Comparison of ENCODE assay signal across 1 cellular context in genomic region chr16:2520097-2520783, GRCh38.
A peak's percentile ranks its signal among the peaks of the same experiment; 100 is the strongest.
TF ChIP-seq lines count a peak whose summit lies in the region.

Gene AMDHD2, plus strand, starts transcription at chr16:2520371. Its CDS starts 88 bp downstream, at chr16:2520459.

TF ChIP-seq in HepG2, 621 proteins besides CTCF, POLR2A, EP300 and RAD21 (continued from another document and continues in another):
- TF ChIP-seq, protein P1, sequence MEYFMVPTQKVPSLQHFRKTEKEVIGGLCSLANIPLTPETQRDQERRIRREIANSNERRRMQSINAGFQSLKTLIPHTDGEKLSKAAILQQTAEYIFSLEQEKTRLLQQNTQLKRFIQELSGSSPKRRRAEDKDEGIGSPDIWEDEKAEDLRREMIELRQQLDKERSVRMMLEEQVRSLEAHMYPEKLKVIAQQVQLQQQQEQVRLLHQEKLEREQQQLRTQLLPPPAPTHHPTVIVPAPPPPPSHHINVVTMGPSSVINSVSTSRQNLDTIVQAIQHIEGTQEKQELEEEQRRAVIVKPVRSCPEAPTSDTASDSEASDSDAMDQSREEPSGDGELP (IDR thresholded peaks at IDR 0.05; ENCODE audit: borderline replicate concordance, low read depth) = peak; percentile 95
- TF ChIP-seq RARA (CRISPR knock-in tag; IDR thresholded peaks at IDR 0.05) = 0 out of 2 replicates have a peak, but pooled peaks have one; percentile 15
- TF ChIP-seq CBFB (CRISPR knock-in tag; IDR thresholded peaks at IDR 0.05) = peak; percentile 56; the same call in 1 of the 2 replicates
- no peak for TF ChIP-seq GTF2F1 (IDR thresholded peaks at IDR 0.05; ENCODE audit: low read length)
- peak; percentile 82 for TF ChIP-seq CHD2 (IDR thresholded peaks at IDR 0.05; ENCODE audit: low read depth, low read length)
- TF ChIP-seq STAG1 (CRISPR knock-in tag; IDR thresholded peaks at IDR 0.05) = 0 out of 2 replicates have a peak, but pooled peaks have one; percentile 3
- TF ChIP-seq ZNF563 (CRISPR knock-in tag; IDR thresholded peaks at IDR 0.05) = no peak; the same call in 1 of the 2 replicates
- no peak for TF ChIP-seq CENPBD1 (CRISPR knock-in tag; IDR thresholded peaks at IDR 0.05; ENCODE audit: borderline replicate concordance, low read depth)
- TF ChIP-seq FOSL2 (CRISPR knock-in tag; IDR thresholded peaks at IDR 0.05) = 0 out of 2 replicates have a peak, but pooled peaks have one; percentile 10
- no peak for TF ChIP-seq ZBTB7B (CRISPR knock-in tag; IDR thresholded peaks at IDR 0.05)
- TF ChIP-seq, protein P2, sequence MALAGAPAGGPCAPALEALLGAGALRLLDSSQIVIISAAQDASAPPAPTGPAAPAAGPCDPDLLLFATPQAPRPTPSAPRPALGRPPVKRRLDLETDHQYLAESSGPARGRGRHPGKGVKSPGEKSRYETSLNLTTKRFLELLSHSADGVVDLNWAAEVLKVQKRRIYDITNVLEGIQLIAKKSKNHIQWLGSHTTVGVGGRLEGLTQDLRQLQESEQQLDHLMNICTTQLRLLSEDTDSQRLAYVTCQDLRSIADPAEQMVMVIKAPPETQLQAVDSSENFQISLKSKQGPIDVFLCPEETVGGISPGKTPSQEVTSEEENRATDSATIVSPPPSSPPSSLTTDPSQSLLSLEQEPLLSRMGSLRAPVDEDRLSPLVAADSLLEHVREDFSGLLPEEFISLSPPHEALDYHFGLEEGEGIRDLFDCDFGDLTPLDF (CRISPR knock-in tag; IDR thresholded peaks at IDR 0.05) = no peak
- no peak for TF ChIP-seq HOXA9 (CRISPR knock-in tag; IDR thresholded peaks at IDR 0.05; ENCODE audit: borderline replicate concordance)
- peak; percentile 33; the same call in 1 of the 2 replicates for TF ChIP-seq HCFC1 (IDR thresholded peaks at IDR 0.05; ENCODE audit: low read depth, low read length)
- peak; percentile 92 for TF ChIP-seq ZC3H13 (CRISPR knock-in tag; IDR thresholded peaks at IDR 0.05)
- TF ChIP-seq HNRNPLL (IDR thresholded peaks at IDR 0.05; ENCODE audit: low read depth, low read length, poor library complexity, severe bottlenecking) = no peak
- 0 out of 2 replicates have a peak, but pooled peaks have one; percentile 24 for TF ChIP-seq ZNF607 (CRISPR knock-in tag; IDR thresholded peaks at IDR 0.05; ENCODE audit: borderline replicate concordance)
- TF ChIP-seq KAT8 (CRISPR knock-in tag; IDR thresholded peaks at IDR 0.05) = peak; percentile 64; the same call in 1 of the 2 replicates
- peak; percentile 75; the same call in 1 of the 2 replicates for TF ChIP-seq ZNF142 (CRISPR knock-in tag; IDR thresholded peaks at IDR 0.05)
- no peak for TF ChIP-seq ZNF7 (CRISPR knock-in tag; IDR thresholded peaks at IDR 0.05)
- TF ChIP-seq CHD4 (IDR thresholded peaks at IDR 0.05; ENCODE audit: borderline replicate concordance, low read length) = no peak
- TF ChIP-seq, protein P3, sequence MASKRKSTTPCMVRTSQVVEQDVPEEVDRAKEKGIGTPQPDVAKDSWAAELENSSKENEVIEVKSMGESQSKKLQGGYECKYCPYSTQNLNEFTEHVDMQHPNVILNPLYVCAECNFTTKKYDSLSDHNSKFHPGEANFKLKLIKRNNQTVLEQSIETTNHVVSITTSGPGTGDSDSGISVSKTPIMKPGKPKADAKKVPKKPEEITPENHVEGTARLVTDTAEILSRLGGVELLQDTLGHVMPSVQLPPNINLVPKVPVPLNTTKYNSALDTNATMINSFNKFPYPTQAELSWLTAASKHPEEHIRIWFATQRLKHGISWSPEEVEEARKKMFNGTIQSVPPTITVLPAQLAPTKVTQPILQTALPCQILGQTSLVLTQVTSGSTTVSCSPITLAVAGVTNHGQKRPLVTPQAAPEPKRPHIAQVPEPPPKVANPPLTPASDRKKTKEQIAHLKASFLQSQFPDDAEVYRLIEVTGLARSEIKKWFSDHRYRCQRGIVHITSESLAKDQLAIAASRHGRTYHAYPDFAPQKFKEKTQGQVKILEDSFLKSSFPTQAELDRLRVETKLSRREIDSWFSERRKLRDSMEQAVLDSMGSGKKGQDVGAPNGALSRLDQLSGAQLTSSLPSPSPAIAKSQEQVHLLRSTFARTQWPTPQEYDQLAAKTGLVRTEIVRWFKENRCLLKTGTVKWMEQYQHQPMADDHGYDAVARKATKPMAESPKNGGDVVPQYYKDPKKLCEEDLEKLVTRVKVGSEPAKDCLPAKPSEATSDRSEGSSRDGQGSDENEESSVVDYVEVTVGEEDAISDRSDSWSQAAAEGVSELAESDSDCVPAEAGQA (IDR thresholded peaks at IDR 0.05; ENCODE audit: low read depth) = 0 out of 2 replicates have a peak, but pooled peaks have one; percentile 32
- TF ChIP-seq, protein P3 (CRISPR knock-in tag; IDR thresholded peaks at IDR 0.05; ENCODE audit: borderline replicate concordance) = no peak
- TF ChIP-seq, protein P4, sequence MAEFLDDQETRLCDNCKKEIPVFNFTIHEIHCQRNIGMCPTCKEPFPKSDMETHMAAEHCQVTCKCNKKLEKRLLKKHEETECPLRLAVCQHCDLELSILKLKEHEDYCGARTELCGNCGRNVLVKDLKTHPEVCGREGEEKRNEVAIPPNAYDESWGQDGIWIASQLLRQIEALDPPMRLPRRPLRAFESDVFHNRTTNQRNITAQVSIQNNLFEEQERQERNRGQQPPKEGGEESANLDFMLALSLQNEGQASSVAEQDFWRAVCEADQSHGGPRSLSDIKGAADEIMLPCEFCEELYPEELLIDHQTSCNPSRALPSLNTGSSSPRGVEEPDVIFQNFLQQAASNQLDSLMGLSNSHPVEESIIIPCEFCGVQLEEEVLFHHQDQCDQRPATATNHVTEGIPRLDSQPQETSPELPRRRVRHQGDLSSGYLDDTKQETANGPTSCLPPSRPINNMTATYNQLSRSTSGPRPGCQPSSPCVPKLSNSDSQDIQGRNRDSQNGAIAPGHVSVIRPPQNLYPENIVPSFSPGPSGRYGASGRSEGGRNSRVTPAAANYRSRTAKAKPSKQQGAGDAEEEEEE (CRISPR knock-in tag; IDR thresholded peaks at IDR 0.05; ENCODE audit: borderline replicate concordance) = no peak
- 0 out of 2 replicates have a peak, but pooled peaks have one; percentile 8 for TF ChIP-seq IKZF5 (CRISPR knock-in tag; IDR thresholded peaks at IDR 0.05)
- TF ChIP-seq PHF5A (CRISPR knock-in tag; IDR thresholded peaks at IDR 0.05; ENCODE audit: low read depth, unreplicated experiment) = no peak
- peak; percentile 37; the same call in 1 of the 2 replicates for TF ChIP-seq ELF1 (CRISPR knock-in tag; IDR thresholded peaks at IDR 0.05)
- TF ChIP-seq YEATS4 (CRISPR knock-in tag; IDR thresholded peaks at IDR 0.05; ENCODE audit: borderline replicate concordance) = 0 out of 2 replicates have a peak, but pooled peaks have one; percentile 45
- TF ChIP-seq SOX5 (CRISPR knock-in tag; IDR thresholded peaks at IDR 0.05; ENCODE audit: borderline replicate concordance) = peak; percentile 43; the same call in 1 of the 2 replicates
- 0 out of 2 replicates have a peak, but pooled peaks have one; percentile 41 for TF ChIP-seq NFKB2 (CRISPR knock-in tag; IDR thresholded peaks at IDR 0.05; ENCODE audit: borderline replicate concordance)
- no peak for TF ChIP-seq RCOR2 (CRISPR knock-in tag; IDR thresholded peaks at IDR 0.05)
- peak; percentile 70 for TF ChIP-seq HOXA3 (CRISPR knock-in tag; IDR thresholded peaks at IDR 0.05)
- no peak for TF ChIP-seq ZNF577 (CRISPR knock-in tag; IDR thresholded peaks at IDR 0.05; ENCODE audit: borderline replicate concordance, low read depth)
- TF ChIP-seq AGO2 (optimal IDR thresholded peaks at IDR 0.05; ENCODE audit: low read depth, low read length) = peak; percentile 97
- TF ChIP-seq, protein P5, sequence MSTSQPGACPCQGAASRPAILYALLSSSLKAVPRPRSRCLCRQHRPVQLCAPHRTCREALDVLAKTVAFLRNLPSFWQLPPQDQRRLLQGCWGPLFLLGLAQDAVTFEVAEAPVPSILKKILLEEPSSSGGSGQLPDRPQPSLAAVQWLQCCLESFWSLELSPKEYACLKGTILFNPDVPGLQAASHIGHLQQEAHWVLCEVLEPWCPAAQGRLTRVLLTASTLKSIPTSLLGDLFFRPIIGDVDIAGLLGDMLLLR (CRISPR knock-in tag; IDR thresholded peaks at IDR 0.05) = 0 out of 2 replicates have a peak, but pooled peaks have one; percentile 33
- peak; percentile 5; the same call in 1 of the 2 replicates for TF ChIP-seq ZNF709 (CRISPR knock-in tag; IDR thresholded peaks at IDR 0.05)
- TF ChIP-seq ZFP36L2 (CRISPR knock-in tag; IDR thresholded peaks at IDR 0.05) = no peak
- TF ChIP-seq THAP11 (CRISPR knock-in tag; IDR thresholded peaks at IDR 0.05) = peak; percentile 76
- TF ChIP-seq, protein P6, sequence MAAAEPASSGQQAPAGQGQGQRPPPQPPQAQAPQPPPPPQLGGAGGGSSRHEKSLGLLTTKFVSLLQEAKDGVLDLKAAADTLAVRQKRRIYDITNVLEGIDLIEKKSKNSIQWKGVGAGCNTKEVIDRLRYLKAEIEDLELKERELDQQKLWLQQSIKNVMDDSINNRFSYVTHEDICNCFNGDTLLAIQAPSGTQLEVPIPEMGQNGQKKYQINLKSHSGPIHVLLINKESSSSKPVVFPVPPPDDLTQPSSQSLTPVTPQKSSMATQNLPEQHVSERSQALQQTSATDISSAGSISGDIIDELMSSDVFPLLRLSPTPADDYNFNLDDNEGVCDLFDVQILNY (CRISPR knock-in tag; conservative IDR thresholded peaks at IDR 0.05) = peak; percentile 75; the same call in 1 of the 2 replicates
- peak; percentile 95 for TF ChIP-seq BHLHE40 (IDR thresholded peaks at IDR 0.05; ENCODE audit: low read length)
- no peak for TF ChIP-seq SP1 (IDR thresholded peaks at IDR 0.05)
- TF ChIP-seq SP1 (CRISPR knock-in tag; IDR thresholded peaks at IDR 0.05) = peak; percentile 37; the same call in 1 of the 2 replicates
- TF ChIP-seq, protein P7, sequence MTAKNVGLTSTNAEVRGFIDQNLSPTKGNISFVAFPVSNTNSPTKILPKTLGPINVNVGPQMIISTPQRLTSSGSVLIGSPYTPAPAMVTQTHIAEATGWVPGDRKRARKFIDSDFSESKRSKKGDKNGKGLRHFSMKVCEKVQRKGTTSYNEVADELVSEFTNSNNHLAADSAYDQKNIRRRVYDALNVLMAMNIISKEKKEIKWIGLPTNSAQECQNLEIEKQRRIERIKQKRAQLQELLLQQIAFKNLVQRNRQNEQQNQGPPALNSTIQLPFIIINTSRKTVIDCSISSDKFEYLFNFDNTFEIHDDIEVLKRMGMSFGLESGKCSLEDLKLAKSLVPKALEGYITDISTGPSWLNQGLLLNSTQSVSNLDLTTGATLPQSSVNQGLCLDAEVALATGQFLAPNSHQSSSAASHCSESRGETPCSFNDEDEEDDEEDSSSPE (CRISPR knock-in tag; IDR thresholded peaks at IDR 0.05) = peak; percentile 72
